Comparison of ENCODE assay signal across 8 cellular contexts in the genomic region with DNA sequence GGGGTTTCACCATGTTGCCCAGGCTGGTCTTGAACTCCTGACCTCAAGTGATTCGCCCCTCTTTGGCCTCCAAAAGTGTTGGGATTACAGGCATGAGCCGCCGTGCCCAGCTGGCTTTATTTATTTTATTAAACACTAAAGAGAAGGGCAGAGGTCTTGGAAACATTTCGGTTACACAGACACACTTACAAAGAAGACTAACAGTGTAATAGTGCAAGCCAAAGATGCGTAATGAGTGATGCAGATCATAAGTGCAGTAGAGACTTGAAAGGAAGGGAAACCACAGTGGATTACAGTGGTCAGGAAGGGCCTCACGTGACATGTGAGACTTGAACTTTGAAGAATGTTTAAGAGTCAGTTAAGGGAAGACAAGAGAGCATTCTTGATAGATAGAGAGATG. TPM values are rescaled to one million over a fixed set of nuclear protein-coding genes. Genes with fewer than 3 reads are reported as not detected.
DNase-seq lines count a peak whose midpoint lies in the region; ATAC-seq lines count a peak whose summit lies in the region.

No MANE protein-coding gene starts in this region.

- H3K9ac ChIP-seq in adipocyte (ENCODE audit: low read length) = no peak overlapping the region

- no peaks in the 10 kb centered on the region for H3K27me3 ChIP-seq in adipocyte (replicated peaks; ENCODE audit: control insufficient read depth, insufficient read depth, low read length)

- ATAC-seq in HG02678 (IDR thresholded peaks at IDR 0.05; ENCODE audit: unreplicated experiment) (peak; percentile 69), HG02970 (IDR thresholded peaks at IDR 0.05; ENCODE audit: low FRiP score, unreplicated experiment) (no peak)

- no peak overlapping the region for H3K4me3 ChIP-seq in adipocyte (ENCODE audit: low read length)

- H3K9me3 ChIP-seq in adipocyte (ENCODE audit: control insufficient read depth, low read length) = no peaks in the 10 kb centered on the region

- in situ Hi-C loops in SK-MEL-5 (cut with HindIII; ENCODE audit: low pct_unique_long_range_greater_than_20kb, low sequenced_read_pairs) = no loop called here

- peaks cover under 1% of the 10 kb centered on the region for H3K4me1 ChIP-seq in adipocyte (ENCODE audit: control insufficient read depth, insufficient read depth, low read length)

- no peaks in the 10 kb centered on the region for H3K36me3 ChIP-seq in adipocyte (ENCODE audit: control insufficient read depth, insufficient read depth, low read length, severe bottlenecking)

- DNase-seq in EH (ENCODE audit: low read depth) (peak; percentile 86), SK-MEL-5 (ENCODE audit: low read depth, low spot score) (peak; percentile 99), adipocyte (ENCODE audit: low read depth) (peak; percentile 53), NCI-H526 treated with DMSO at 0.1 percent for 48 hours (lab: John Stamatoyannopoulos, UW) (no peak), DMS79 (lab: John Stamatoyannopoulos, UW) (no peak)
- peak; percentile 69 for DNase-seq in stimulated activated CD4-positive, alpha-beta T cell treated with anti-CD3 and anti-CD28 coated beads, Interleukin-15, amount 100 ng/mL, for 24 hours

RNA-seq across cellular contexts. Expression of a gene that starts 33.9 kb away (rescaled TPM):
- 47.0 and 47.4 TPM in 2 replicates for total RNA-seq in SK-MEL-5 (2014; rRNA removed; shearing (Covaris generic))
- 21.0 and 27.8 TPM in 2 replicates for polyA plus RNA-seq in SK-MEL-5 (2015; cell fraction: cytosol; rRNA removed)
- polyA plus RNA-seq in SK-MEL-5 (2015; cell fraction: nucleus; rRNA removed) = 30.3 and 32.2 TPM in 2 replicates

RNA-seq across cellular contexts. Expression of a gene that starts 55.3 kb away (rescaled TPM):
- total RNA-seq in SK-MEL-5 (2014; rRNA removed; shearing (Covaris generic)) = 0.05 and 0.40 TPM in 2 replicates
- 0.18 and 1.1 TPM in 2 replicates for polyA plus RNA-seq in SK-MEL-5 (2015; cell fraction: cytosol; rRNA removed)
- polyA plus RNA-seq in SK-MEL-5 (2015; cell fraction: nucleus; rRNA removed) = 1.2 and 3.6 TPM in 2 replicates

Comparison
In these comparisons a context has a peak if more than half of its experiments do, and no peak if none do; other contexts are left out.
1. DNase-seq: peak in EH (single experiment), SK-MEL-5 (single experiment), adipocyte (single experiment) and stimulated activated CD4-positive, alpha-beta T cell treated with anti-CD3 and anti-CD28 coated beads, Interleukin-15, amount 100 ng/mL, for 24 hours (single experiment); none in NCI-H526 treated with DMSO at 0.1 percent for 48 hours (single experiment) and DMS79 (single experiment).